In genomic region chr22:28344893-28345292, GRCh38 we compare ENCODE assay signal across 16 cellular contexts.
A peak's percentile ranks its signal among the peaks of the same experiment; 100 is the strongest.
DNase-seq lines count a peak whose midpoint lies in the region; ATAC-seq and TF ChIP-seq lines count a peak whose summit lies in the region.
"Had no signal": no experiment of that assay in that cellular context is flagged by ENCODE, and none has a peak within 500 bp of the region (broad histone marks: within the 10 kb centered on the region; RNA-seq: fewer than 3 reads in every experiment).

No MANE protein-coding gene starts in this region.

- peak; percentile 56 for DNase-seq in AG10803 (ENCODE audit: low read depth)
- DNase-seq in IMR-90 = peak; percentile 16
- DNase-seq in fibroblast of the aortic adventitia (ENCODE audit: low read depth) = peak; percentile 34
- DNase-seq in ecto neural progenitor cell (ENCODE audit: low spot score) = no peak
- DNase-seq in BE2C = no peak
- DNase-seq in activated naive CD8-positive, alpha-beta T cell treated with anti-CD3 and anti-CD28 coated beads for 36 hours = no peak
- DNase-seq: CD8-positive, alpha-beta memory T cell; NCI-H1436; NCI-H2081; NCI-H526; OCI-M1; RPMI8226 had no signal

- H4K5ac ChIP-seq in IMR-90 (ENCODE audit: low read depth, low read length) = no peak overlapping the region

- H2BK120ac ChIP-seq in IMR-90 (ENCODE audit: low read depth, low read length) = no peak overlapping the region

- H4K91ac ChIP-seq in IMR-90 (ENCODE audit: insufficient read depth, low read depth, low read length) = no peak overlapping the region

- H3K9ac ChIP-seq in IMR-90 (ENCODE audit: low read depth, low read length) = no peak overlapping the region
- H3K9ac ChIP-seq in subcutaneous abdominal adipose tissue (ENCODE audit: low read length in 5 of 5) = peak overlapping the region in 2 of 5 donors; percentile 10 to 61

- H3K4me1 ChIP-seq in IMR-90 (ENCODE audit: control insufficient read depth, insufficient read depth, low read length) (peaks cover 2% of the 10 kb centered on the region), subcutaneous abdominal adipose tissue (ENCODE audit: control insufficient read depth in 5 of 5, insufficient read depth in 5 of 5, low read length in 5 of 5) (peaks cover 0 to 9% (median 6%) of the 10 kb centered on the region in 5 donors), BE2C (peaks cover 18% of the 10 kb centered on the region)

- TF ChIP-seq POLR2A in IMR-90 (IDR thresholded peaks at IDR 0.05; ENCODE audit: low read depth, low read length) = no peak

- no peak overlapping the region for H2BK5ac ChIP-seq in IMR-90 (ENCODE audit: low read depth, low read length, poor library complexity, severe bottlenecking)

- no peaks in the 10 kb centered on the region for H4K20me1 ChIP-seq in IMR-90 (ENCODE audit: insufficient read depth, low read length)

- H3K79me1 ChIP-seq in IMR-90 (ENCODE audit: low read depth in 1 of 2, low read length in 2 of 2) = peaks cover 4 to 12% of the 10 kb centered on the region in 2 experiments; a peak in 2 of 4 replicates

- POLR2A ChIA-PET in IMR-90 (lab: Charles Lee; ENCODE audit: unreplicated experiment) = no interaction called here

- H3K27me3 ChIP-seq in IMR-90 (ENCODE audit: control insufficient read depth, insufficient read depth, low read length) (no peaks in the 10 kb centered on the region), subcutaneous abdominal adipose tissue (ENCODE audit: control insufficient read depth in 5 of 5, insufficient read depth in 4 of 5, low read length in 5 of 5) (no peaks in the 10 kb centered on the region), BE2C (no peaks in the 10 kb centered on the region)
- H3K27me3 ChIP-seq: SJSA1 had no signal

- intact Hi-C loops in IMR-90 (cut with micrococcal nuclease) = loop anchor here (5.0 kb wide), 1 partner anchor 293 kb away; no protein-coding TSS in a partner anchor

- BruUV-seq in IMR-90 (replicated peaks; lab: Mats Ljungman, UMichigan) = no TSS peak

- in situ Hi-C loops in IMR-90 (cut with MboI; ENCODE audit: low sequenced_read_pairs) = no loop called here

- H3K4me3 ChIP-seq in AG10803 (ENCODE audit: low read length) = no peak overlapping the region
- H3K4me3 ChIP-seq in IMR-90 (ENCODE audit: insufficient read depth, low read depth, low read length) = no peak overlapping the region
- H3K4me3 ChIP-seq in fibroblast of the aortic adventitia (ENCODE audit: low read depth, low read length) = no peak overlapping the region
- peak overlapping the region in 3 of 5 donors; percentile 0 to 46 (median 3) for H3K4me3 ChIP-seq in subcutaneous abdominal adipose tissue (ENCODE audit: low read depth in 1 of 5, low read length in 5 of 5)
- H3K4me3 ChIP-seq in BE2C (ENCODE audit: low read depth, low read length) = no peak overlapping the region
- H3K4me3 ChIP-seq: SJSA1 had no signal

- no peak overlapping the region for H2AK9ac ChIP-seq in IMR-90 (replicated peaks; ENCODE audit: low read depth, low read length, poor library complexity)

- H3K4ac ChIP-seq in IMR-90 (ENCODE audit: low read depth, low read length) = no peak overlapping the region

- no peak overlapping the region for H4K8ac ChIP-seq in IMR-90 (ENCODE audit: low read depth in 2 of 2, low read length in 2 of 2)

- WGBS in IMR-90 (ENCODE audit: extremely low coverage in 2 of 2, insufficient read length in 1 of 2), 2 experiments = no CpG with 5 or more reads among the region's 5 CpGs

- H3K4me2 ChIP-seq in IMR-90 (ENCODE audit: low read depth, low read length) = no peak overlapping the region

- no peak overlapping the region for H2BK15ac ChIP-seq in IMR-90 (ENCODE audit: low read depth, low read length)

- no peaks in the 10 kb centered on the region; the same call in 1 of the 2 replicates for H3K9me1 ChIP-seq in IMR-90 (ENCODE audit: insufficient read depth, low read length)

- no peak overlapping the region for H3K56ac ChIP-seq in IMR-90 (ENCODE audit: extremely low read depth, insufficient read depth, low read length)

- H3K36me3 ChIP-seq in IMR-90 (ENCODE audit: control insufficient read depth, insufficient read depth, low read length) (no peaks in the 10 kb centered on the region; the same call in 1 of the 2 replicates), subcutaneous abdominal adipose tissue (ENCODE audit: control insufficient read depth in 5 of 5, insufficient read depth in 5 of 5, low read length in 5 of 5) (no peaks in the 10 kb centered on the region), BE2C (no peaks in the 10 kb centered on the region)
- H3K36me3 ChIP-seq: SJSA1 had no signal

- H3K18ac ChIP-seq in IMR-90 (ENCODE audit: low read depth, low read length) = no peak overlapping the region; the same call in 1 of the 2 replicates

- dilution Hi-C loops in IMR-90 (cut with HindIII; ENCODE audit: low sequenced_read_pairs, unreplicated experiment) = no loop called here

- no peak overlapping the region for H3K27ac ChIP-seq in IMR-90 (ENCODE audit: insufficient read depth, low read length)
- peak overlapping the region; percentile 10 for H3K27ac ChIP-seq in subcutaneous abdominal adipose tissue (ENCODE audit: low read depth, low read length)
- H3K27ac ChIP-seq: SJSA1 had no signal

- no peak overlapping the region for H3K4me3 Mint-ChIP-seq in activated naive CD8-positive, alpha-beta T cell treated with anti-CD3 and anti-CD28 coated beads for 36 hours
- H3K4me3 Mint-ChIP-seq: CD8-positive, alpha-beta memory T cell; IgD-negative memory B cell had no signal

- H3K9me3 Mint-ChIP-seq in activated naive CD8-positive, alpha-beta T cell treated with anti-CD3 and anti-CD28 coated beads for 36 hours = no peaks in the 10 kb centered on the region

- no peak overlapping the region for H3K23ac ChIP-seq in IMR-90 (ENCODE audit: low read depth, low read length)

- no peak for TF ChIP-seq RAD21 in IMR-90 (IDR thresholded peaks at IDR 0.05; ENCODE audit: low read length)

- H3K14ac ChIP-seq in IMR-90 (replicated peaks; ENCODE audit: low read depth, low read length) = no peak overlapping the region

- H2BK20ac ChIP-seq in IMR-90 (ENCODE audit: low read depth, low read length) = no peak overlapping the region

- H3K9me3 ChIP-seq in IMR-90 (ENCODE audit: control insufficient read depth, insufficient read depth, low read length) = no peaks in the 10 kb centered on the region
- H3K9me3 ChIP-seq in subcutaneous abdominal adipose tissue (ENCODE audit: control insufficient read depth in 5 of 5, low read length in 5 of 5) = no peaks in the 10 kb centered on the region
- H3K9me3 ChIP-seq in BE2C = no peaks in the 10 kb centered on the region
- H3K9me3 ChIP-seq: SJSA1 had no signal

- H3K27ac Mint-ChIP-seq in activated naive CD8-positive, alpha-beta T cell treated with anti-CD3 and anti-CD28 coated beads for 36 hours = no peak overlapping the region
- H3K27ac Mint-ChIP-seq: CD8-positive, alpha-beta memory T cell; IgD-negative memory B cell had no signal

- ATAC-seq in IMR-90 (ENCODE audit: low read depth) = peak; percentile 17; the same call in 1 of the 2 replicates
- ATAC-seq in GM21528 (IDR thresholded peaks at IDR 0.05; ENCODE audit: low FRiP score, unreplicated experiment) = no peak

- no peak overlapping the region for H2AK5ac ChIP-seq in IMR-90 (ENCODE audit: low read depth, low read length)

- no peaks in the 10 kb centered on the region for H3K27me3 Mint-ChIP-seq in activated naive CD8-positive, alpha-beta T cell treated with anti-CD3 and anti-CD28 coated beads for 36 hours

- H2AFZ ChIP-seq in IMR-90 (replicated peaks; ENCODE audit: low read length, poor library complexity) = no peak overlapping the region

- H3K4me1 Mint-ChIP-seq in activated naive CD8-positive, alpha-beta T cell treated with anti-CD3 and anti-CD28 coated beads for 36 hours = no peaks in the 10 kb centered on the region
- H3K4me1 Mint-ChIP-seq: CD8-positive, alpha-beta memory T cell; IgD-negative memory B cell had no signal

- H3K36me3 Mint-ChIP-seq in activated naive CD8-positive, alpha-beta T cell treated with anti-CD3 and anti-CD28 coated beads for 36 hours = no peaks in the 10 kb centered on the region
- H3K36me3 Mint-ChIP-seq: CD8-positive, alpha-beta memory T cell; IgD-negative memory B cell had no signal

- no peak for TF ChIP-seq CTCF in AG10803 (conservative IDR thresholded peaks at IDR 0.05; ENCODE audit: low read length)
- TF ChIP-seq CTCF in IMR-90 (conservative IDR thresholded peaks at IDR 0.05; ENCODE audit: low read depth, low read length) = no peak
- TF ChIP-seq CTCF in fibroblast of the aortic adventitia (IDR thresholded peaks at IDR 0.05; ENCODE audit: insufficient read depth, low read length) = no peak
- no peak for TF ChIP-seq CTCF in BE2C (IDR thresholded peaks at IDR 0.05; ENCODE audit: low read depth, low read length)

- CTCF ChIA-PET in IMR-90 (lab: Yijun Ruan, JAX) = no interaction called here

TF ChIP-seq in IMR-90, 13 proteins besides CTCF, POLR2A, EP300 and RAD21:
- no peak for TF ChIP-seq RCOR1 (IDR thresholded peaks at IDR 0.05; ENCODE audit: insufficient replicate concordance, low read length)
TF ChIP-seq in IMR-90: peak in this region for 0.

Comparison
In these comparisons a context has a peak if more than half of its experiments do, and no peak if none do; other contexts are left out.
1. DNase-seq: peak in AG10803 (single experiment), IMR-90 (single experiment) and fibroblast of the aortic adventitia (single experiment); none in ecto neural progenitor cell (single experiment), BE2C (single experiment) and activated naive CD8-positive, alpha-beta T cell treated with anti-CD3 and anti-CD28 coated beads for 36 hours (single experiment).
2. H3K4me3 ChIP-seq: peak in subcutaneous abdominal adipose tissue (3 of 5); none in AG10803 (single experiment), IMR-90 (single experiment), fibroblast of the aortic adventitia (single experiment) and BE2C (single experiment).